In genomic region chr1:181166377-181167196, GRCh38 we compare ENCODE assay signal across 8 cellular contexts.
DNase-seq lines count a peak whose midpoint lies in the region; ATAC-seq lines count a peak whose summit lies in the region.

No MANE protein-coding gene starts in this region.

- H3K4me3 Mint-ChIP-seq in activated CD4-positive, alpha-beta T cell treated with anti-CD3 and anti-CD28 coated beads for 36 hours: no peak overlapping the region

- CTCF ChIA-PET in activated CD4-positive, alpha-beta T cell treated with anti-CD3 and anti-CD28 coated beads for 36 hours (lab: Charles Lee): interaction anchor here (0.6 to 5.1 kb wide), 39 partner anchors 9 to 650 kb away, joined by 3 to 39 read pairs (median 4); partner anchors contain the start of gene STX6

- POLR2A ChIA-PET in activated CD4-positive, alpha-beta T cell treated with anti-CD3 and anti-CD28 coated beads for 36 hours (lab: Charles Lee): no interaction called here

- intact Hi-C loops in activated CD4-positive, alpha-beta T cell treated with anti-CD3 and anti-CD28 coated beads for 36 hours (cut with DNase I, micrococcal nuclease): loop anchor here (1.0 to 5.0 kb wide), 9 partner anchors 18 to 650 kb away; partner anchors contain the start of gene XPR1 (in 1 of the 2)

- ATAC-seq in GM19438 (IDR thresholded peaks at IDR 0.05; ENCODE audit: low read depth, unreplicated experiment): peak; percentile 100
- ATAC-seq in HG03469 (IDR thresholded peaks at IDR 0.05; ENCODE audit: unreplicated experiment): peak; percentile 75
- peak; percentile 100 for ATAC-seq in activated CD4-positive, alpha-beta T cell treated with anti-CD3 and anti-CD28 coated beads for 36 hours

- peak overlapping the region; percentile 68 for H3K27ac Mint-ChIP-seq in activated CD4-positive, alpha-beta T cell treated with anti-CD3 and anti-CD28 coated beads for 36 hours

- peaks cover 4% of the 10 kb centered on the region for H3K36me3 Mint-ChIP-seq in activated CD4-positive, alpha-beta T cell treated with anti-CD3 and anti-CD28 coated beads for 36 hours (ENCODE audit: low read depth)

- peak; percentile 66 for DNase-seq in COLO668 (lab: John Stamatoyannopoulos, UW; ENCODE audit: unreplicated experiment)
- DNase-seq in NCI-H524 treated with DMSO at 0.1 percent for 48 hours (lab: John Stamatoyannopoulos, UW): peak; percentile 42
- peak; percentile 84 for DNase-seq in activated CD4-positive, alpha-beta T cell treated with anti-CD3 and anti-CD28 coated beads for 36 hours
- peak; percentile 89 for DNase-seq in dermis blood vessel endothelial cell
- DNase-seq in lung microvascular endothelial cell (ENCODE audit: low read depth in 2 of 2): peak; percentile 75 to 81
- DNase-seq in stimulated activated CD8-positive, alpha-beta memory T cell treated with anti-CD3 and anti-CD28 coated beads, Interleukin-15, amount 100 ng/mL, for 48 hours (ENCODE audit: low read depth in 2 of 2): peak; percentile 38 to 46

- H3K4me1 Mint-ChIP-seq in activated CD4-positive, alpha-beta T cell treated with anti-CD3 and anti-CD28 coated beads for 36 hours: peaks cover 4% of the 10 kb centered on the region

- peaks cover 16% of the 10 kb centered on the region for H3K9me3 Mint-ChIP-seq in activated CD4-positive, alpha-beta T cell treated with anti-CD3 and anti-CD28 coated beads for 36 hours (ENCODE audit: low read depth)

- no peaks in the 10 kb centered on the region for H3K27me3 Mint-ChIP-seq in activated CD4-positive, alpha-beta T cell treated with anti-CD3 and anti-CD28 coated beads for 36 hours

Comparison
In these comparisons a context has a peak if more than half of its experiments do, and no peak if none do; other contexts are left out.
1. Peak in every context shown above with its lines: DNase-seq and ATAC-seq.